15 cellular contexts compared by ENCODE assay signal in genomic region chr17:31273511-31273910, GRCh38. TPM values are rescaled to one million over a fixed set of nuclear protein-coding genes. Genes with fewer than 3 reads are reported as not detected.
"Had no signal": no experiment of that assay in that cellular context is flagged by ENCODE, and none has a peak within 500 bp of the region (broad histone marks: within the 10 kb centered on the region; RNA-seq: fewer than 3 reads in every experiment).

No MANE protein-coding gene starts in this region.

- ATAC-seq: activated CD4-positive, alpha-beta T cell treated with anti-CD3 and anti-CD28 coated beads for 36 hours; activated CD8-positive, alpha-beta T cell treated with anti-CD3 and anti-CD28 coated beads for 36 hours; activated T-cell treated with anti-CD3 and anti-CD28 coated beads, Interleukin-2, amount 50 U/mL, for 72 hours had no signal

- H3K9me3 ChIP-seq: ascending aorta, uterus had no signal

- H3K4me1 ChIP-seq: uterus had no signal

- H3K4me3 ChIP-seq: ascending aorta, uterus had no signal

- DNase-seq: activated CD4-positive, alpha-beta T cell treated with anti-CD3 and anti-CD28 coated beads for 36 hours; activated CD8-positive, alpha-beta memory T cell treated with anti-CD3 and anti-CD28 coated beads, Interleukin-2, amount 50 U/mL, for 4 hours; activated CD8-positive, alpha-beta T cell treated with anti-CD3 and anti-CD28 coated beads for 36 hours; activated gamma-delta T cell treated with Interleukin-2 at 50 U/mL for 16 hours; activated naive CD8-positive, alpha-beta T cell treated with anti-CD3 and anti-CD28 coated beads for 36 hours; activated T-cell treated with anti-CD3 and anti-CD28 coated beads, Interleukin-2, amount 50 U/mL, for 72 hours; effector CD8-positive, alpha-beta T cell; stimulated activated CD4-positive, alpha-beta T cell treated with anti-CD3 and anti-CD28 coated beads, Interleukin-12 subunit alpha, Interleukin-12 subunit beta, amount 100 ng/mL, for 4 hours; stimulated activated CD4-positive, alpha-beta T cell treated with anti-CD3 and anti-CD28 coated beads, Interleukin-2, amount 100 ng/mL, for 48 hours; T-helper 9 cell; uterus; WERI-Rb-1 had no signal

- H3K27me3 ChIP-seq: ascending aorta, uterus had no signal

- H3K27ac ChIP-seq: ascending aorta, WERI-Rb-1 had no signal

- H3K36me3 ChIP-seq: uterus had no signal

RNA-seq across cellular contexts. Expression of gene OMG, which starts 23.5 kb away (rescaled TPM):
- total RNA-seq: ascending aorta, osteocyte had no signal
- polyA plus RNA-seq: neural cell had no signal

RNA-seq across cellular contexts. Expression of gene EVI2B, which starts 40.3 kb away (rescaled TPM):
- total RNA-seq: osteocyte had no signal
- polyA plus RNA-seq: neural cell had no signal

RNA-seq across cellular contexts. Expression of gene EVI2A, which starts 47.9 kb away (rescaled TPM):
- total RNA-seq: osteocyte had no signal
- polyA plus RNA-seq: neural cell had no signal
